14 cellular contexts compared by ENCODE assay signal in the genomic region with DNA sequence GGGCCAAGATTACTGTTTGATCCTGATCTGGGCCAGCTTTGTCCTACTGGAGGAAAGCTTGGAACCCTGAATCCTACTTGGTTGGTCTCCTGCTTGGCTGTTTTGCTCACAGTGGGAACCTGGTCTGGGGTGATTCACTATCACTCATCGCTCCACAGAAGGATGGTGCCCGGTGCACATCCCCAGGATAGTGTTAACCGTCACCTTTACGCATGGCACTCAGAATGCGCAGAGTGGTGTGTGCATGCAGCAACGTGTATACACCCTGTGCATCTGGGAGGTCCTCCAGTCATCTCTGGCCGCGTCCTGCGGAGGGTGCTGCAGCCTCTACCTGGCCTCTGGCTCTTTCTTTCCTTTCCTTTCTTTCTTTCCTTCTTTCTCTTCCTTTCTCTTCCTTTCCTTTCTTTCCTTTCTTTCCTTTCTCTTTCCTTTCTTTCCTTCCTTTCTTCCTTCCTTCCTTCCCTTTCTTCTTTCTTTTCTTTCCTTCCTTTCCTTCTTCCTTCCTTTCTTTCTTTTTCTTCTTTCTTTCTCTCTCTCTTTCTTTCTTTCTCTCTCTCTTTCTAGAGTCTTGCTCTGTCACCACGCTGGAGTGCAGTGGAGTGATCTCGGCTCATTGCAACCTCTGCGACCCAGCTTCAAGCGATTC. TPM values are rescaled to one million over a fixed set of nuclear protein-coding genes. Genes with fewer than 3 reads are reported as not detected.
DNase-seq lines count a peak whose midpoint lies in the region; ATAC-seq and TF ChIP-seq lines count a peak whose summit lies in the region.
"Had no signal": no experiment of that assay in that cellular context is flagged by ENCODE, and none has a peak within 500 bp of the region (broad histone marks: within the 10 kb centered on the region; RNA-seq: fewer than 3 reads in every experiment).

No MANE protein-coding gene starts in this region.

- H3K27ac Mint-ChIP-seq in CD4-positive, alpha-beta T cell: peak overlapping the region; percentile 99

- H3K27me3 ChIP-seq in CD4-positive, alpha-beta T cell (ENCODE audit: control insufficient read depth, insufficient read depth, low read length): no peaks in the 10 kb centered on the region
- H3K27me3 ChIP-seq in IMR-90 (ENCODE audit: control insufficient read depth, insufficient read depth, low read length) (no peaks in the 10 kb centered on the region), mesenchymal stem cell (ENCODE audit: control insufficient read depth in 1 of 2, insufficient read depth in 1 of 2, low read length in 2 of 2) (no peaks in the 10 kb centered on the region)
- H3K27me3 ChIP-seq: suprapubic skin had no signal

- POLR2A ChIA-PET in CD4-positive, alpha-beta T cell (lab: Charles Lee): interaction anchor here (1.0 kb wide), 1 partner anchor 10 kb away, joined by 4 read pairs; no protein-coding TSS in a partner anchor
- POLR2A ChIA-PET in IMR-90 (lab: Charles Lee; ENCODE audit: unreplicated experiment): no interaction called here

- in situ Hi-C loops in IMR-90 (cut with MboI; ENCODE audit: low sequenced_read_pairs): no loop called here

- H2AK5ac ChIP-seq in IMR-90 (ENCODE audit: low read depth, low read length) (no peak overlapping the region), mesenchymal stem cell (ENCODE audit: low read length, severe bottlenecking) (peak overlapping the region; percentile 21)

- H2BK12ac ChIP-seq in mesenchymal stem cell (ENCODE audit: low read length in 2 of 2): peak overlapping the region in 1 of 2 experiments; percentile 2

- no peak overlapping the region for H2BK20ac ChIP-seq in IMR-90 (ENCODE audit: low read depth, low read length)

- peak overlapping the region; percentile 26; the same call in 1 of the 2 replicates for H3K4ac ChIP-seq in IMR-90 (ENCODE audit: low read depth, low read length)
- H3K4ac ChIP-seq in mesenchymal stem cell (ENCODE audit: low read depth in 1 of 2, low read length in 2 of 2): peak overlapping the region in 1 of 2 experiments; percentile 32

- H3K79me1 ChIP-seq in IMR-90 (ENCODE audit: low read depth in 1 of 2, low read length in 2 of 2): peaks cover 0 to 17% of the 10 kb centered on the region in 2 experiments; a peak in 1 of 4 replicates
- H3K79me1 ChIP-seq in mesenchymal stem cell (replicated peaks; ENCODE audit: low read length, poor library complexity, severe bottlenecking): no peaks in the 10 kb centered on the region

- H3K4me1 ChIP-seq in IMR-90 (ENCODE audit: control insufficient read depth, insufficient read depth, low read length) (peaks cover 21% of the 10 kb centered on the region), mesenchymal stem cell (ENCODE audit: control insufficient read depth, insufficient read depth, low read depth, low read length) (peaks cover 40% of the 10 kb centered on the region)

- H4K8ac ChIP-seq in IMR-90 (ENCODE audit: low read depth in 2 of 2, low read length in 2 of 2): no peak overlapping the region
- H4K8ac ChIP-seq in mesenchymal stem cell (ENCODE audit: low read length): no peak overlapping the region

- intact Hi-C loops in CD4-positive, alpha-beta T cell (cut with DNase I, micrococcal nuclease): no loop called here
- intact Hi-C loops in IMR-90 (cut with micrococcal nuclease): no loop called here

- no peak for TF ChIP-seq RAD21 in IMR-90 (IDR thresholded peaks at IDR 0.05; ENCODE audit: low read length)

- no peak for TF ChIP-seq POLR2A in IMR-90 (IDR thresholded peaks at IDR 0.05; ENCODE audit: low read depth, low read length)

- DNase-seq in CD4-positive, alpha-beta T cell: no peak
- DNase-seq in IMR-90: peak; percentile 43
- DNase-seq in amniotic epithelial cell (ENCODE audit: low read depth): peak; percentile 37
- no peak for DNase-seq in mesenchymal stem cell
- DNase-seq in Ammon's horn (ENCODE audit: low spot score): no peak
- no peak for DNase-seq in HT-29 (ENCODE audit: low spot score)
- DNase-seq in DMS53 treated with DMSO at 0.1 percent for 48 hours (lab: John Stamatoyannopoulos, UW; ENCODE audit: unreplicated experiment): no peak
- no peak for DNase-seq in NCI-H1417 (lab: John Stamatoyannopoulos, UW)
- DNase-seq: activated CD4-positive, CD25-positive, alpha-beta regulatory T cell treated with anti-CD3 and anti-CD28 coated beads, Interleukin-2, amount 50 U/mL, for 72 hours; left cardiac atrium; NCI-H1105 treated with DMSO at 0.1 percent for 48 hours; stimulated activated CD4-positive, alpha-beta T cell treated with anti-CD3 and anti-CD28 coated beads, Interleukin-15, amount 100 ng/mL, for 24 hours had no signal

- no peaks in the 10 kb centered on the region for H3K36me3 Mint-ChIP-seq in CD4-positive, alpha-beta T cell (ENCODE audit: low read depth)

- peaks cover 86% of the 10 kb centered on the region for H3K4me1 Mint-ChIP-seq in CD4-positive, alpha-beta T cell (ENCODE audit: low read depth)

- 0 out of 2 replicates have a peak overlapping the region, but pooled peaks have one; percentile 8 for H3K18ac ChIP-seq in IMR-90 (ENCODE audit: low read depth, low read length)
- no peak overlapping the region for H3K18ac ChIP-seq in mesenchymal stem cell (ENCODE audit: low read depth in 1 of 2, low read length in 2 of 2)

- no peak overlapping the region for H2BK15ac ChIP-seq in IMR-90 (ENCODE audit: low read depth, low read length)
- H2BK15ac ChIP-seq in mesenchymal stem cell (ENCODE audit: low read depth, poor library complexity, severe bottlenecking): no peak overlapping the region

- BruUV-seq in IMR-90 (replicated peaks; lab: Mats Ljungman, UMichigan): no TSS peak

- H2BK120ac ChIP-seq in IMR-90 (ENCODE audit: low read depth, low read length) (no peak overlapping the region), mesenchymal stem cell (ENCODE audit: low read depth, low read length) (no peak overlapping the region)

- H3K9me1 ChIP-seq in IMR-90 (ENCODE audit: insufficient read depth, low read length): peaks cover 23% of the 10 kb centered on the region

- no peaks in the 10 kb centered on the region for H3K9me3 ChIP-seq in CD4-positive, alpha-beta T cell (ENCODE audit: control insufficient read depth, low read length)
- no peaks in the 10 kb centered on the region for H3K9me3 ChIP-seq in IMR-90 (ENCODE audit: control insufficient read depth, insufficient read depth, low read length)
- no peaks in the 10 kb centered on the region for H3K9me3 ChIP-seq in mesenchymal stem cell (ENCODE audit: control insufficient read depth, low read length)
- H3K9me3 ChIP-seq: suprapubic skin had no signal

- H3K14ac ChIP-seq in IMR-90 (replicated peaks; ENCODE audit: low read depth, low read length): no peak overlapping the region
- peak overlapping the region in 1 of 2 experiments; percentile 14 for H3K14ac ChIP-seq in mesenchymal stem cell (ENCODE audit: low read length in 2 of 2)

- H3K9ac ChIP-seq in IMR-90 (ENCODE audit: low read depth, low read length): no peak overlapping the region
- no peak overlapping the region for H3K9ac ChIP-seq in mesenchymal stem cell (ENCODE audit: low read length)

- H3K56ac ChIP-seq in IMR-90 (ENCODE audit: extremely low read depth, insufficient read depth, low read length): no peak overlapping the region

- dilution Hi-C loops in IMR-90 (cut with HindIII; ENCODE audit: low sequenced_read_pairs, unreplicated experiment): no loop called here

- TF ChIP-seq CTCF in CD4-positive, alpha-beta T cell (IDR thresholded peaks at IDR 0.05): peak; percentile 23
- TF ChIP-seq CTCF in IMR-90 (conservative IDR thresholded peaks at IDR 0.05; ENCODE audit: low read depth, low read length): no peak

- H3K36me3 ChIP-seq in IMR-90 (ENCODE audit: control insufficient read depth, insufficient read depth, low read length): no peaks in the 10 kb centered on the region
- no peaks in the 10 kb centered on the region for H3K36me3 ChIP-seq in mesenchymal stem cell (ENCODE audit: control insufficient read depth in 1 of 2, insufficient read depth in 2 of 2, low read depth in 1 of 2, low read length in 2 of 2)
- H3K36me3 ChIP-seq: suprapubic skin had no signal

- no peak overlapping the region for H2AFZ ChIP-seq in IMR-90 (replicated peaks; ENCODE audit: low read length, poor library complexity)
- H2AFZ ChIP-seq in mesenchymal stem cell (ENCODE audit: low read depth, low read length): no peak overlapping the region

- no peak overlapping the region for H3K4me2 ChIP-seq in IMR-90 (ENCODE audit: low read depth, low read length)
- H3K4me2 ChIP-seq in mesenchymal stem cell (ENCODE audit: low read length, poor library complexity, severe bottlenecking): no peak overlapping the region

- peaks cover 1% of the 10 kb centered on the region for H4K20me1 ChIP-seq in IMR-90 (ENCODE audit: insufficient read depth, low read length)

- no peak for ATAC-seq in CD4-positive, alpha-beta T cell (ENCODE audit: poor library complexity)
- ATAC-seq in IMR-90 (ENCODE audit: low read depth): no peak
- ATAC-seq: left cardiac atrium had no signal

- 0 out of 2 replicates have a peak overlapping the region, but pooled peaks have one; percentile 7 for H4K5ac ChIP-seq in IMR-90 (ENCODE audit: low read depth, low read length)

- WGBS in IMR-90 (ENCODE audit: extremely low coverage in 2 of 2, insufficient read length in 1 of 2), 2 experiments: 87% methylated on average over 10 of the region's 13 CpGs; no CpG with 5 or more reads in 1 of the 2 experiments
- 90% methylated on average over 12 of the region's 13 CpGs for WGBS in mesenchymal stem cell

- CTCF ChIA-PET in CD4-positive, alpha-beta T cell (lab: Charles Lee): interaction anchor here (1.8 to 2.2 kb wide), 2 partner anchors 14 to 76 kb away, joined by 4 to 5 read pairs; a partner anchor contains a TSS
- CTCF ChIA-PET in IMR-90 (lab: Yijun Ruan, JAX): no interaction called here

- no peaks in the 10 kb centered on the region for H3K9me3 Mint-ChIP-seq in CD4-positive, alpha-beta T cell

- H3K27ac ChIP-seq in CD4-positive, alpha-beta T cell (ENCODE audit: low read depth, low read length): no peak overlapping the region
- H3K27ac ChIP-seq in IMR-90 (ENCODE audit: insufficient read depth, low read length): no peak overlapping the region
- H3K27ac ChIP-seq in mesenchymal stem cell (ENCODE audit: low read length, poor library complexity, severe bottlenecking): no peak overlapping the region
- H3K27ac ChIP-seq: C4-2B, suprapubic skin had no signal

- H3K4me3 Mint-ChIP-seq in CD4-positive, alpha-beta T cell: peak overlapping the region; percentile 42

- no peak overlapping the region for H2AK9ac ChIP-seq in IMR-90 (replicated peaks; ENCODE audit: low read depth, low read length, poor library complexity)

- H3K23ac ChIP-seq in IMR-90 (ENCODE audit: low read depth, low read length): peak overlapping the region; percentile 32; the same call in 1 of the 2 replicates
- H3K23ac ChIP-seq in mesenchymal stem cell (ENCODE audit: low read length in 2 of 2): no peak overlapping the region

- no peak overlapping the region; the same call in 1 of the 2 replicates for H4K91ac ChIP-seq in IMR-90 (ENCODE audit: insufficient read depth, low read depth, low read length)
- peak overlapping the region; percentile 1 for H4K91ac ChIP-seq in mesenchymal stem cell (ENCODE audit: low read length)

- H3K4me3 ChIP-seq in IMR-90 (ENCODE audit: insufficient read depth, low read depth, low read length): no peak overlapping the region
- no peak overlapping the region for H3K4me3 ChIP-seq in mesenchymal stem cell (ENCODE audit: insufficient read depth in 1 of 2, low read depth in 1 of 2, low read length in 2 of 2)
- H3K4me3 ChIP-seq: suprapubic skin had no signal

- H2BK5ac ChIP-seq in IMR-90 (ENCODE audit: low read depth, low read length, poor library complexity, severe bottlenecking): no peak overlapping the region
- no peak overlapping the region for H2BK5ac ChIP-seq in mesenchymal stem cell (ENCODE audit: low read depth, low read length, poor library complexity, severe bottlenecking)

- H3K27me3 Mint-ChIP-seq in CD4-positive, alpha-beta T cell: no peaks in the 10 kb centered on the region

RNA-seq across cellular contexts. Expression of a gene that starts 13.1 kb away (rescaled TPM):
- 100 to 1,000 TPM; 414 to 427 TPM for total RNA-seq in CD4-positive, alpha-beta T cell
- total RNA-seq in IMR-90 (2012; rRNA removed): 19.7 and 19.9 TPM in 2 replicates
- 18.3 and 19.2 TPM in 2 replicates for polyA plus RNA-seq in IMR-90 (2012; rRNA removed)
- polyA plus RNA-seq in IMR-90 (2012; cell fraction: cytosol; rRNA removed): 29.0 and 102 TPM in 2 replicates
- 163 and 202 TPM in 2 replicates for polyA plus RNA-seq in IMR-90 (2012; cell fraction: nucleus; rRNA removed; ENCODE audit: low replicate concordance)
- polyA plus RNA-seq in mesenchymal stem cell (2013, experiment 1 of 2): 64.5 TPM
- polyA plus RNA-seq in mesenchymal stem cell (2013, experiment 2 of 2): 62.3 TPM
- total RNA-seq in HT-29 (2014; rRNA removed; shearing (Covaris generic)): 0.18 and 0.79 TPM in 2 replicates

RNA-seq across cellular contexts. Expression of a gene that starts 31.7 kb away (rescaled TPM):
- 10 to 100 TPM; 40.9 to 45.3 TPM for total RNA-seq in CD4-positive, alpha-beta T cell
- total RNA-seq in IMR-90 (2012; rRNA removed): 14.4 and 18.5 TPM in 2 replicates
- polyA plus RNA-seq in IMR-90 (2012; rRNA removed): 35.5 and 43.2 TPM in 2 replicates
- 26.3 and 45.8 TPM in 2 replicates for polyA plus RNA-seq in IMR-90 (2012; cell fraction: cytosol; rRNA removed)
- polyA plus RNA-seq in IMR-90 (2012; cell fraction: nucleus; rRNA removed; ENCODE audit: low replicate concordance): 189 and 191 TPM in 2 replicates
- polyA plus RNA-seq in mesenchymal stem cell (2013, experiment 1 of 2): 21.8 TPM
- 22.1 TPM for polyA plus RNA-seq in mesenchymal stem cell (2013, experiment 2 of 2)
- 23.0 and 30.7 TPM in 2 replicates for total RNA-seq in HT-29 (2014; rRNA removed; shearing (Covaris generic))

Comparison
In these comparisons a context has a peak if more than half of its experiments do, and no peak if none do; other contexts are left out.
1. DNase-seq: peak in IMR-90 (single experiment) and amniotic epithelial cell (single experiment); none in CD4-positive, alpha-beta T cell (0 of 10), mesenchymal stem cell (single experiment), Ammon's horn (single experiment), HT-29 (single experiment), DMS53 treated with DMSO at 0.1 percent for 48 hours (single experiment) and NCI-H1417 (0 of 3).
2. RNA of a gene that starts 13.1 kb away (total RNA-seq): 414 to 427 TPM in CD4-positive, alpha-beta T cell; 19.7 to 19.9 TPM in IMR-90 and 0.18 to 0.79 TPM in HT-29; every median in the first group is over 10 times any median in the second.